ENCODE assay signal across 24 cellular contexts in genomic region chrX:49725923-49726904, GRCh38. TPM values are rescaled to one million over a fixed set of nuclear protein-coding genes. Genes with fewer than 3 reads are reported as not detected.
DNase-seq lines count a peak whose midpoint lies in the region.
"Had no signal": no experiment of that assay in that cellular context is flagged by ENCODE, and none has a peak within 500 bp of the region (broad histone marks: within the 10 kb centered on the region; RNA-seq: fewer than 3 reads in every experiment).

No MANE protein-coding gene starts in this region.

- no peaks in the 10 kb centered on the region; the same call in 1 of the 2 replicates for H3K36me3 ChIP-seq in H7 (replicated peaks; ENCODE audit: control insufficient read depth, insufficient read depth, low read length)
- H3K36me3 ChIP-seq in trophoblast cell (ENCODE audit: control insufficient read depth in 1 of 2, insufficient read depth in 2 of 2, low read length in 2 of 2), result no peaks in the 10 kb centered on the region
- no peaks in the 10 kb centered on the region for H3K36me3 ChIP-seq in SJCRH30
- H3K36me3 ChIP-seq: MG63, SJSA1 had no signal

- no peaks in the 10 kb centered on the region for H3K4me1 ChIP-seq in trophoblast cell (ENCODE audit: control insufficient read depth in 1 of 2, insufficient read depth in 2 of 2, low read length in 2 of 2)
- no peaks in the 10 kb centered on the region for H3K4me1 ChIP-seq in SJCRH30
- H3K4me1 ChIP-seq: SJSA1 had no signal

- H3K9me3 ChIP-seq in trophoblast cell (ENCODE audit: insufficient read depth, low read depth, low read length), result no peaks in the 10 kb centered on the region
- H3K9me3 ChIP-seq in SJCRH30 (replicated peaks), result no peaks in the 10 kb centered on the region
- H3K9me3 ChIP-seq: MG63, SJSA1 had no signal

- no peak overlapping the region for H2AK5ac ChIP-seq in trophoblast cell (ENCODE audit: low read length)

- no peaks in the 10 kb centered on the region for H3K79me1 ChIP-seq in trophoblast cell (ENCODE audit: low read length)

- no peak overlapping the region for H2BK12ac ChIP-seq in trophoblast cell (ENCODE audit: low read length)

- DNase-seq in H7 (peak; percentile 6), NCI-H460 (ENCODE audit: extremely low read depth, low read depth) (peak; percentile 8), SW480 (ENCODE audit: low spot score) (peak; percentile 3), trophoblast cell (no peak), SJCRH30 (no peak), EL (no peak), caudate nucleus (lab: John Stamatoyannopoulos, UW) (no peak)
- DNase-seq: Calu3, DMS79 treated with DMSO at 0.1 percent for 48 hours, GM23248, H9, KBM-7, MG63, NCI-H1092 treated with DMSO at 0.1 percent for 48 hours, NCI-H1436, NCI-H187, NCI-H2081 treated with DMSO at 0.1 percent for 48 hours, NCI-H524 treated with DMSO at 0.1 percent for 48 hours, NCI-H82, PC-3, T-cell had no signal

- H3K4me2 ChIP-seq in trophoblast cell (ENCODE audit: low read length), result no peak overlapping the region

- H3K27me3 ChIP-seq in H7 (ENCODE audit: control insufficient read depth, insufficient read depth, low read length) (no peaks in the 10 kb centered on the region), trophoblast cell (ENCODE audit: insufficient read depth, low read length) (no peaks in the 10 kb centered on the region), SJCRH30 (no peaks in the 10 kb centered on the region)
- H3K27me3 ChIP-seq: MG63, SJSA1 had no signal

- H3K23ac ChIP-seq in trophoblast cell (ENCODE audit: low read length), result no peak overlapping the region

- no peak overlapping the region for H2AFZ ChIP-seq in trophoblast cell (ENCODE audit: insufficient read depth, low read length, poor library complexity)
- H2AFZ ChIP-seq: GM23248 had no signal

- no peak overlapping the region for H3K4me3 ChIP-seq in H7 (ENCODE audit: insufficient read depth, low read depth, low read length)
- H3K4me3 ChIP-seq in trophoblast cell (ENCODE audit: low read depth, low read length), result no peak overlapping the region
- H3K4me3 ChIP-seq in SJCRH30, result no peak overlapping the region
- H3K4me3 ChIP-seq: GM23248, MG63, SJSA1 had no signal

- H3K18ac ChIP-seq in trophoblast cell (ENCODE audit: low read length), result no peak overlapping the region

- H4K12ac ChIP-seq in trophoblast cell (ENCODE audit: low read depth, low read length), result peak overlapping the region; percentile 7

- no CpG with 5 or more reads among the region's 12 CpGs for WGBS in trophoblast cell (ENCODE audit: extremely low coverage, insufficient coverage, insufficient read length)

- H3K9ac ChIP-seq in trophoblast cell (ENCODE audit: low read length), result no peak overlapping the region
- H3K9ac ChIP-seq: GM23248 had no signal

- H4K8ac ChIP-seq in trophoblast cell (ENCODE audit: low read depth, low read length), result no peak overlapping the region

- H2BK5ac ChIP-seq in trophoblast cell (ENCODE audit: low read depth, low read length, poor library complexity), result no peak overlapping the region

- H3K79me2 ChIP-seq in trophoblast cell (ENCODE audit: control insufficient read depth, insufficient read depth, low read length, poor library complexity), result no peaks in the 10 kb centered on the region

- no peak overlapping the region for H3K14ac ChIP-seq in trophoblast cell (ENCODE audit: low read length)

- H3K27ac ChIP-seq in trophoblast cell (ENCODE audit: low read depth, low read length) (no peak overlapping the region), SJCRH30 (no peak overlapping the region), caudate nucleus (ENCODE audit: low read depth, low read length) (no peak overlapping the region)
- H3K27ac ChIP-seq: GM23248, SJSA1 had no signal

- no peak overlapping the region for H4K91ac ChIP-seq in trophoblast cell (ENCODE audit: low read depth, low read length)

- no peak overlapping the region for H2BK120ac ChIP-seq in trophoblast cell (ENCODE audit: insufficient read depth, low read length, poor library complexity)

- H3K4ac ChIP-seq in trophoblast cell (ENCODE audit: low read depth, low read length), result no peak overlapping the region

RNA-seq across cellular contexts. Expression of gene PAGE1, which starts 30.4 kb away (rescaled TPM):
- total RNA-seq in H7 (2014; rRNA removed; shearing (Covaris generic)), result not detected in 2 replicates
- not detected in 2 replicates for total RNA-seq in NCI-H460 (2014; rRNA removed; shearing (Covaris generic))
- polyA plus RNA-seq in NCI-H460 (2014; cell fraction: nucleus; rRNA removed), result not detected in 2 replicates
- polyA plus RNA-seq in trophoblast cell (2013), result not detected in 2 replicates
- total RNA-seq in SJCRH30 (2014; rRNA removed; shearing (Covaris generic)), result not detected in 2 replicates
- total RNA-seq: Calu3, GM23248, H9, Right ventricle myocardium inferior, SJSA1, T-cell had no signal
- polyA plus RNA-seq: BJ, GM23248 had no signal

Comparison
In these comparisons a context has a peak if more than half of its experiments do, and no peak if none do; other contexts are left out.
1. DNase-seq: peak in H7 (single experiment), NCI-H460 (single experiment) and SW480 (single experiment); none in trophoblast cell (0 of 2), SJCRH30 (0 of 2), EL (single experiment) and caudate nucleus (0 of 61).